ENCODE assay signal across 9 cellular contexts in genomic region chr2:207632575-207633492, GRCh38. TPM values are rescaled to one million over a fixed set of nuclear protein-coding genes. Genes with fewer than 3 reads are reported as not detected.
DNase-seq lines count a peak whose midpoint lies in the region; ATAC-seq, FAIRE-seq and TF ChIP-seq lines count a peak whose summit lies in the region.
"Had no signal": no experiment of that assay in that cellular context is flagged by ENCODE, and none has a peak within 500 bp of the region (broad histone marks: within the 10 kb centered on the region; RNA-seq: fewer than 3 reads in every experiment).

No MANE protein-coding gene starts in this region.

- H3K4me1 Mint-ChIP-seq in progenitor cell of endocrine pancreas (ENCODE audit: low read depth) = no peaks in the 10 kb centered on the region

- H3K36me3 Mint-ChIP-seq in progenitor cell of endocrine pancreas (ENCODE audit: insufficient read depth) = no peaks in the 10 kb centered on the region

- TF ChIP-seq CTCF in K562 (IDR thresholded peaks at IDR 0.05 in 2 of 3, conservative IDR thresholded peaks at IDR 0.05 in 1 of 3; ENCODE audit: insufficient read depth in 2 of 3, low read depth in 1 of 3, low read length in 3 of 3) (no peak), progenitor cell of endocrine pancreas (IDR thresholded peaks at IDR 0.05; ENCODE audit: unreplicated experiment) (no peak)

- no TSS peak for BruUV-seq in K562 (replicated peaks; lab: Mats Ljungman, UMichigan)

- peak overlapping the region; percentile 7 for H3K27ac Mint-ChIP-seq in progenitor cell of endocrine pancreas

- no peak overlapping the region for H3K4ac ChIP-seq in neuronal stem cell (ENCODE audit: low read length)

- no peaks in the 10 kb centered on the region for H3K27me3 ChIP-seq in K562 (ENCODE audit: control insufficient read depth in 2 of 2, insufficient read depth in 2 of 2, low read length in 2 of 2)
- peaks cover 0 to 14% (median 0%) of the 10 kb centered on the region in 3 experiments for H3K27me3 ChIP-seq in neuronal stem cell (ENCODE audit: control insufficient read depth in 3 of 3, insufficient read depth in 3 of 3, low read depth in 1 of 3, low read length in 3 of 3)

- H3K9me3 ChIP-seq in K562 (replicated peaks; ENCODE audit: control insufficient read depth, insufficient read depth, low read depth, low read length) = no peaks in the 10 kb centered on the region
- H3K9me3 ChIP-seq in neuronal stem cell (replicated peaks in 1 of 2; ENCODE audit: control insufficient read depth in 2 of 2, insufficient read depth in 1 of 2, low read depth in 1 of 2, low read length in 2 of 2) = no peaks in the 10 kb centered on the region
- H3K9me3 ChIP-seq: thoracic aorta had no signal

- H3K9me1 ChIP-seq in K562 (ENCODE audit: control insufficient read depth, insufficient read depth, low read length) = no peaks in the 10 kb centered on the region

- H2BK15ac ChIP-seq in neuronal stem cell (ENCODE audit: low read length) = no peak overlapping the region

- no peaks in the 10 kb centered on the region for H3K9me3 Mint-ChIP-seq in progenitor cell of endocrine pancreas (ENCODE audit: low read depth)

- peaks cover 4 to 11% of the 10 kb centered on the region in 2 experiments; a peak in 3 of 5 replicates for H3K4me1 ChIP-seq in K562 (replicated peaks in 1 of 2; ENCODE audit: control insufficient read depth in 2 of 2, insufficient read depth in 2 of 2, low read length in 2 of 2)
- no peaks in the 10 kb centered on the region for H3K4me1 ChIP-seq in neuronal stem cell (ENCODE audit: control insufficient read depth in 2 of 2, insufficient read depth in 1 of 2, low read depth in 1 of 2, low read length in 2 of 2)

- intact Hi-C loops in K562 (cut with micrococcal nuclease) (no loop called here), posterior cingulate gyrus (cut with DNase I) (no loop called here)

- H3K23ac ChIP-seq in neuronal stem cell (ENCODE audit: low read depth, low read length, poor library complexity) = no peak overlapping the region

- no peak overlapping the region for H4K8ac ChIP-seq in neuronal stem cell (ENCODE audit: low read depth, low read length)

- H3K4me2 ChIP-seq in K562 (ENCODE audit: insufficient read depth, low read length) (no peak overlapping the region), neuronal stem cell (ENCODE audit: insufficient read depth, low read length, poor library complexity, severe bottlenecking) (no peak overlapping the region)

- no peak overlapping the region for H2BK5ac ChIP-seq in neuronal stem cell (ENCODE audit: low read length)

- DNase-seq in Kasumi-1 (lab: John Stamatoyannopoulos, UW) = peak; percentile 7 to 14
- DNase-seq in K562 (ENCODE audit: extremely low read depth in 1 of 4, low spot score in 3 of 4) = peak in 2 of 4 experiments; percentile 13 to 44
- DNase-seq in progenitor cell of endocrine pancreas (ENCODE audit: low spot score, unreplicated experiment) = no peak
- DNase-seq in ecto neural progenitor cell (ENCODE audit: low spot score) = no peak
- DNase-seq in neuronal stem cell (ENCODE audit: low spot score) = no peak
- DNase-seq in posterior cingulate gyrus = no peak
- DNase-seq in frontal cortex (ENCODE audit: low spot score in 2 of 2) = no peak

- 72% methylated on average over 6 of the region's 8 CpGs for WGBS in K562 (ENCODE audit: insufficient coverage, low coverage, missing lambda C conversion rate)
- WGBS in neuronal stem cell (ENCODE audit: extremely low coverage in 2 of 2, insufficient read length in 2 of 2, insufficient replicate concordance in 1 of 2), 2 donors = no CpG with 5 or more reads among the region's 8 CpGs

- H3K79me2 ChIP-seq in K562 (ENCODE audit: control insufficient read depth, insufficient read depth, low read length) = no peaks in the 10 kb centered on the region

- H2AFZ ChIP-seq in K562 (ENCODE audit: low read depth, low read length) = peak overlapping the region; percentile 34
- no peak overlapping the region for H2AFZ ChIP-seq in neuronal stem cell (ENCODE audit: low read length)

- H3K18ac ChIP-seq in neuronal stem cell (ENCODE audit: low read length) = no peak overlapping the region

- H3K4me3 ChIP-seq in K562 = no peak overlapping the region
- no peak overlapping the region for H3K4me3 ChIP-seq in neuronal stem cell (ENCODE audit: low read length in 2 of 2)
- H3K4me3 ChIP-seq: thoracic aorta had no signal

- H3K4me3 Mint-ChIP-seq in progenitor cell of endocrine pancreas (ENCODE audit: low read depth) = no peak overlapping the region

- POLR2A ChIA-PET in K562 (lab: Yijun Ruan, JAX) = interaction anchor here (0.6 kb wide), 3 partner anchors 116 to 1681 kb away, joined by 3 to 4 read pairs (median 3); no protein-coding TSS in a partner anchor

- H2BK120ac ChIP-seq in neuronal stem cell (ENCODE audit: low read depth, low read length) = no peak overlapping the region

- no peak for TF ChIP-seq RAD21 in K562 (CRISPR knock-in tag; conservative IDR thresholded peaks at IDR 0.05 in 1 of 2, IDR thresholded peaks at IDR 0.05 in 1 of 2)

- H3K9ac ChIP-seq in K562 (ENCODE audit: insufficient read depth in 1 of 2, low read depth in 2 of 2, low read length in 2 of 2) = peak overlapping the region in 1 of 2 experiments; percentile 50; a peak in 1 of 4 replicates
- no peak overlapping the region for H3K9ac ChIP-seq in neuronal stem cell (ENCODE audit: low read depth, low read length, poor library complexity)

- peak; percentile 67 for FAIRE-seq in K562 (lab: Jason Lieb, UNC)
- FAIRE-seq in frontal cortex (lab: Jason Lieb, UNC) = no peak

- in situ Hi-C loops in K562 (cut with MboI) = no loop called here

- H3K36me3 ChIP-seq in K562 (ENCODE audit: control insufficient read depth, insufficient read depth, low read length) (no peaks in the 10 kb centered on the region), neuronal stem cell (replicated peaks in 1 of 2; ENCODE audit: control insufficient read depth in 2 of 2, insufficient read depth in 2 of 2, low read length in 2 of 2) (no peaks in the 10 kb centered on the region)
- H3K36me3 ChIP-seq: thoracic aorta had no signal

- CTCF ChIA-PET in K562 (lab: Yijun Ruan, JAX; ENCODE audit: low intra/inter-chr PET ratio) = no interaction called here

- no peak overlapping the region for H3K14ac ChIP-seq in neuronal stem cell (ENCODE audit: low read length)

- H2AK5ac ChIP-seq in neuronal stem cell (ENCODE audit: low read depth, low read length) = no peak overlapping the region

- no peak for TF ChIP-seq POLR2A in K562 (conservative IDR thresholded peaks at IDR 0.05)

- no peaks in the 10 kb centered on the region for H3K79me1 ChIP-seq in neuronal stem cell (ENCODE audit: low read depth, low read length)

- no peak for TF ChIP-seq EP300 in K562 (IDR thresholded peaks at IDR 0.05; ENCODE audit: low read length)

- no peaks in the 10 kb centered on the region for H3K27me3 Mint-ChIP-seq in progenitor cell of endocrine pancreas

- H3K27ac ChIP-seq in K562 (ENCODE audit: extremely low read depth, low read depth, low read length) (peak overlapping the region; percentile 54; the same call in 1 of the 3 replicates), neuronal stem cell (replicated peaks; ENCODE audit: low read length) (no peak overlapping the region)
- H3K27ac ChIP-seq: thoracic aorta had no signal

- H2BK12ac ChIP-seq in neuronal stem cell (ENCODE audit: low read length) = no peak overlapping the region

- H4K91ac ChIP-seq in neuronal stem cell (ENCODE audit: low read depth, low read length, poor library complexity) = no peak overlapping the region

- peak; percentile 71 for ATAC-seq in GM19463 (IDR thresholded peaks at IDR 0.05; ENCODE audit: unreplicated experiment)
- peak; percentile 71 for ATAC-seq in K562

- H4K20me1 ChIP-seq in K562 (replicated peaks; ENCODE audit: control insufficient read depth, insufficient read depth, low read length) = no peaks in the 10 kb centered on the region

TF ChIP-seq in K562, 482 proteins besides CTCF, POLR2A, EP300 and RAD21 (continues in another document):
- TF ChIP-seq FOSL1 (tag; conservative IDR thresholded peaks at IDR 0.05) = peak; percentile 53
- peak; percentile 38; the same call in 1 of the 2 replicates for TF ChIP-seq TEAD4 (IDR thresholded peaks at IDR 0.05; ENCODE audit: low read length)
- TF ChIP-seq TEAD4 (CRISPR knock-in tag; IDR thresholded peaks at IDR 0.05; ENCODE audit: borderline replicate concordance) = no peak
- peak; percentile 95 for TF ChIP-seq NFE2 (IDR thresholded peaks at IDR 0.05; ENCODE audit: low read depth)
- TF ChIP-seq ZKSCAN8 (CRISPR knock-in tag; IDR thresholded peaks at IDR 0.05) = no peak
- TF ChIP-seq ZNF586 (CRISPR knock-in tag; conservative IDR thresholded peaks at IDR 0.05) = no peak
- TF ChIP-seq NFIC (IDR thresholded peaks at IDR 0.05) = no peak
- no peak for TF ChIP-seq ETV6 (IDR thresholded peaks at IDR 0.05; ENCODE audit: borderline replicate concordance in 1 of 2, low read depth in 2 of 2, low read length in 1 of 2)
- no peak for TF ChIP-seq ETV6 (CRISPR knock-in tag; IDR thresholded peaks at IDR 0.05; ENCODE audit: borderline replicate concordance)
- TF ChIP-seq PTBP1 (IDR thresholded peaks at IDR 0.05; ENCODE audit: low read depth, low read length) = 0 out of 2 replicates have a peak, but pooled peaks have one; percentile 65
- no peak for TF ChIP-seq ZNF561 (CRISPR knock-in tag; conservative IDR thresholded peaks at IDR 0.05)

RNA-seq across cellular contexts. Expression of gene METTL21A, which starts 7.6 kb away (rescaled TPM):
- total RNA-seq in K562 (2011; cell fraction: chromatin; rRNA removed; ENCODE audit: low replicate concordance) = 17.0 and 32.8 TPM in 2 replicates
- 11.8 and 14.9 TPM in 2 replicates for total RNA-seq in K562 (2011; cell fraction: nucleolus; rRNA removed)
- total RNA-seq in K562 (2011; cell fraction: nucleoplasm; rRNA removed) = 22.3 and 41.6 TPM in 2 replicates
- 40.4 and 44.3 TPM in 2 replicates for total RNA-seq in K562 (2014; rRNA removed)
- total RNA-seq in K562 (2014; rRNA removed; fragmentation: Illumina TruSeq; extraction: Trizol) = 37.4 and 43.3 TPM in 2 replicates
- 38.9 and 44.7 TPM in 2 replicates for total RNA-seq in K562 (2015; rRNA removed; fragmentation: Illumina TruSeq; extraction: Trizol)
- total RNA-seq in K562 (2021) = 24.9 and 28.3 TPM in 2 replicates
- polyA plus RNA-seq in K562 (2011; rRNA removed) = 28.6 and 39.0 TPM in 2 replicates
- 27.0 and 29.4 TPM in 2 replicates for polyA plus RNA-seq in K562 (2011; cell fraction: cytosol; rRNA removed)
- polyA plus RNA-seq in K562 (2011; cell fraction: nucleus; rRNA removed) = 12.6 and 13.0 TPM in 2 replicates
- 30.8 and 32.2 TPM in 2 replicates for polyA plus RNA-seq in K562 (2012)
- 30.7 and 34.7 TPM in 2 replicates for polyA plus RNA-seq in K562 (2014; fragmentation: Illumina TruSeq; extraction: Trizol)
- 1 to 10 TPM; 9.1 to 9.9 TPM for polyA plus RNA-seq in K562 (2014; fragmentation: Nextera tagmentation; extraction: Ambion mirVana)
- polyA plus RNA-seq in K562 (2014; rRNA removed) = 46.5 and 55.6 TPM in 2 replicates
- 20.9 and 23.4 TPM in 2 replicates for polyA minus RNA-seq in K562 (2011; rRNA and poly(A)+ RNA removed)
- polyA minus RNA-seq in K562 (2011; cell fraction: cytosol; rRNA and poly(A)+ RNA removed) = 14.1 TPM in 2 replicates
- 7.4 and 12.0 TPM in 2 replicates for polyA minus RNA-seq in K562 (2011; cell fraction: nucleus; rRNA and poly(A)+ RNA removed)
- total RNA-seq in progenitor cell of endocrine pancreas = 31.2 and 32.6 TPM in 2 replicates
- 58.1 TPM for polyA plus RNA-seq in neuronal stem cell (2013, experiment 1 of 2)
- 58.4 TPM for polyA plus RNA-seq in neuronal stem cell (2013, experiment 2 of 2)
- total RNA-seq in frontal cortex = 12.6 TPM

Comparison
In these comparisons a context has a peak if more than half of its experiments do, and no peak if none do; other contexts are left out.
1. DNase-seq: peak in Kasumi-1 (2 of 2); none in progenitor cell of endocrine pancreas (single experiment), ecto neural progenitor cell (single experiment), neuronal stem cell (single experiment), posterior cingulate gyrus (0 of 10) and frontal cortex (0 of 2).